14 cellular contexts compared by ENCODE assay signal in the genomic region with DNA sequence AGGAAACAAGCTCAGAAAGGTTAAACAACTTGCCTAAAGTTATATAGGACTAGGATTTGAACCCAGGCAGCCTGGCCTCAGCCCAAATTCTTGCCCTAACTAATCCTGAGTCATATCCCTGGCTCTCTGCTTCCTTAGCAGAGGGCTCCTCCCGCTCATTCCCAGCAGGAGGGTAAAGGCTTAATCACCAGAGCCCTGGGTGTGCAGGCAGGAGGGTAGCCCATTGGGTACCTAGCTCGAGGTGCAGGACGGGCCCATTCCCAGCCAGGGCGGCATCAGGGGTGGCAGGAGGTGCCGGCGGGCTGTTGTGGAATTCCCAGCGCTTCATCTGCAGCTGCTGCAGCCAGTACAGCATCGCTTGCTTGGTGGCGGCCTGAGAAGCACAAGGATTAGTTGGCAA. TPM values are rescaled to one million over a fixed set of nuclear protein-coding genes. Genes with fewer than 3 reads are reported as not detected.
DNase-seq lines count a peak whose midpoint lies in the region; ATAC-seq, FAIRE-seq and TF ChIP-seq lines count a peak whose summit lies in the region.
"Had no signal": no experiment of that assay in that cellular context is flagged by ENCODE, and none has a peak within 500 bp of the region (broad histone marks: within the 10 kb centered on the region; RNA-seq: fewer than 3 reads in every experiment).

No MANE protein-coding gene starts in this region.

- no peak overlapping the region for H3K56ac ChIP-seq in H9 (ENCODE audit: insufficient read length, low read depth, low read length)

- H4K91ac ChIP-seq in H9 (ENCODE audit: insufficient read length, low read depth, low read length), result no peak overlapping the region

- H3K36me3 ChIP-seq in esophagus (ENCODE audit: control insufficient read depth in 2 of 2, insufficient read depth in 2 of 2, low read length in 1 of 2), result peaks cover 0 to 9% of the 10 kb centered on the region in 2 donors
- H3K36me3 ChIP-seq: ascending aorta had no signal

- H3K27me3 Mint-ChIP-seq in H9 (ENCODE audit: low read depth), result peaks cover 4% of the 10 kb centered on the region

- H3K79me2 ChIP-seq in H9 (ENCODE audit: insufficient read depth, low read length), result peaks cover 2% of the 10 kb centered on the region; the same call in 1 of the 2 replicates

- no peak overlapping the region for H2BK20ac ChIP-seq in H9 (ENCODE audit: low read depth, low read length, poor library complexity, severe bottlenecking)

- no peak overlapping the region for H3K4me2 ChIP-seq in H9 (ENCODE audit: insufficient read depth, insufficient read length, low read length)
- H3K4me2 ChIP-seq: smooth muscle cell had no signal

- H3K4me1 Mint-ChIP-seq in H9, result peaks cover 27 to 33% of the 10 kb centered on the region in 2 experiments

- H3K27me3 ChIP-seq in esophagus (ENCODE audit: control insufficient read depth in 1 of 2, insufficient read depth in 2 of 2, low read length in 2 of 2) (no peaks in the 10 kb centered on the region), H9 (ENCODE audit: insufficient read depth, low read length) (no peaks in the 10 kb centered on the region)
- H3K27me3 ChIP-seq: ascending aorta had no signal

- H3K23me2 ChIP-seq in H9 (ENCODE audit: insufficient read length, low read depth, low read length, poor library complexity, severe bottlenecking), result peaks cover 4% of the 10 kb centered on the region

- H3K4me3 Mint-ChIP-seq in H9, result no peak overlapping the region
- H3K4me3 Mint-ChIP-seq: T-helper 1 cell treated with Interleukin-12 subunit alpha and Interleukin-12 subunit beta and Interleukin-4 antibody, amounts not matched to agents 30 μg/mL and 1 μg/mL, for 36 hours had no signal

- no peak overlapping the region for H3K4ac ChIP-seq in H9 (ENCODE audit: low read depth, low read length)

- WGBS in esophagus, 2 donors, result 59 to 71% methylated on average over 9 of the region's 9 CpGs
- WGBS in H9 (ENCODE audit: extremely low coverage, insufficient read length, low lambda C conversion rate), result no CpG with 5 or more reads among the region's 9 CpGs

- H2AK5ac ChIP-seq in H9 (ENCODE audit: insufficient read length, low read length), result no peak overlapping the region

- no peak overlapping the region for H3K14ac ChIP-seq in H9 (ENCODE audit: insufficient read depth, low read length)

- no peak overlapping the region for H3K4me3 ChIP-seq in esophagus (ENCODE audit: low read depth in 1 of 2, low read length in 2 of 2)
- H3K4me3 ChIP-seq: ascending aorta, mucosa of descending colon, smooth muscle cell had no signal

- no peak overlapping the region for H3K18ac ChIP-seq in H9 (ENCODE audit: insufficient read length, low read depth, low read length)

- no peak overlapping the region for H3K23ac ChIP-seq in H9 (ENCODE audit: insufficient read length, low read depth, low read length)

- H4K5ac ChIP-seq in H9 (ENCODE audit: insufficient read length, low read depth, low read length), result no peak overlapping the region

- H3K4me1 ChIP-seq in esophagus (ENCODE audit: control insufficient read depth in 2 of 2, insufficient read depth in 2 of 2, low read length in 1 of 2) (peaks cover 6 to 41% of the 10 kb centered on the region in 2 donors), H9 (ENCODE audit: insufficient read depth, low read length) (peaks cover 3% of the 10 kb centered on the region)

- H3K79me1 ChIP-seq in H9 (ENCODE audit: insufficient read depth, low read depth, low read length, poor library complexity, severe bottlenecking), result no peaks in the 10 kb centered on the region

- H3K9ac ChIP-seq in H9 (ENCODE audit: extremely low read depth, insufficient read length, low read length), result no peak overlapping the region

- ATAC-seq in HG02981 (IDR thresholded peaks at IDR 0.05; ENCODE audit: unreplicated experiment) (no peak), HG03469 (IDR thresholded peaks at IDR 0.05; ENCODE audit: unreplicated experiment) (no peak)
- ATAC-seq: mucosa of descending colon had no signal

- no peak overlapping the region for H2BK120ac ChIP-seq in H9 (ENCODE audit: low read depth, low read length, poor library complexity, severe bottlenecking)

- H2BK5ac ChIP-seq in H9 (ENCODE audit: insufficient read length, low read length), result no peak overlapping the region

- no peak overlapping the region for H2BK15ac ChIP-seq in H9 (ENCODE audit: low read depth, low read length)

- peaks cover 3% of the 10 kb centered on the region for H4K20me1 ChIP-seq in H9 (ENCODE audit: control insufficient read depth, insufficient read depth, insufficient read length)

- no peaks in the 10 kb centered on the region for H3K9me3 Mint-ChIP-seq in H9
- H3K9me3 Mint-ChIP-seq: T-helper 1 cell treated with Interleukin-12 subunit alpha and Interleukin-12 subunit beta and Interleukin-4 antibody, amounts not matched to agents 30 μg/mL and 1 μg/mL, for 36 hours had no signal

- H3K9me3 ChIP-seq in esophagus (ENCODE audit: control insufficient read depth in 2 of 2, insufficient read depth in 1 of 2, low read depth in 1 of 2, low read length in 1 of 2), result no peaks in the 10 kb centered on the region
- no peaks in the 10 kb centered on the region for H3K9me3 ChIP-seq in H9 (ENCODE audit: control insufficient read depth, low read depth, low read length)
- H3K9me3 ChIP-seq: ascending aorta, mucosa of descending colon had no signal

- no peak overlapping the region for H3T11ph ChIP-seq in H9 (ENCODE audit: low read length)

- TF ChIP-seq CTCF in H9 (conservative IDR thresholded peaks at IDR 0.05), result no peak

- no peak overlapping the region for H4K8ac ChIP-seq in H9 (replicated peaks; ENCODE audit: insufficient read length, low read depth, low read length)

- no peak overlapping the region for H2AFZ ChIP-seq in H9 (ENCODE audit: low read length)

- H3K27ac Mint-ChIP-seq in H9, result no peak overlapping the region

- no peak overlapping the region for H2BK12ac ChIP-seq in H9 (ENCODE audit: insufficient read length, low read depth, low read length)

- peak; percentile 89 for FAIRE-seq in RCC 7860 (lab: Jason Lieb, UNC)

- peaks cover 0 to 8% (median 0%) of the 10 kb centered on the region in 3 experiments; a peak in 3 of 7 replicates for H3K36me3 Mint-ChIP-seq in H9 (ENCODE audit: insufficient read depth in 1 of 3, low read depth in 3 of 3)

- peak overlapping the region; percentile 11 to 51 for H3K27ac ChIP-seq in esophagus (ENCODE audit: low read depth in 2 of 2, low read length in 1 of 2)
- H3K27ac ChIP-seq in H9 (ENCODE audit: insufficient read length, low read depth, low read length), result no peak overlapping the region
- H3K27ac ChIP-seq: ascending aorta had no signal

- DNase-seq in ELR (ENCODE audit: low read depth), result peak; percentile 95
- peak; percentile 96 for DNase-seq in RCC 7860 (ENCODE audit: low spot score)
- peak; percentile 88 for DNase-seq in renal cortical epithelial cell (ENCODE audit: low read depth)
- no peak for DNase-seq in NCI-H1436 (lab: John Stamatoyannopoulos, UW)
- DNase-seq in H9, result no peak
- DNase-seq: DMS53; mucosa of descending colon; stimulated activated CD8-positive, alpha-beta memory T cell treated with anti-CD3 and anti-CD28 coated beads, Interleukin-4, amount 100 ng/mL, for 48 hours had no signal

RNA-seq across cellular contexts. Expression of a gene that starts 3.9 kb away (rescaled TPM):
- 10 to 100 TPM; 16.2 to 33.9 TPM for polyA plus RNA-seq in esophagus
- total RNA-seq in renal cortical epithelial cell, result 32.3 and 111 TPM in 2 replicates
- 2.3 and 2.9 TPM in 2 replicates for total RNA-seq in H9 (2021)

RNA-seq across cellular contexts. Expression of a gene that starts 59.1 kb away (rescaled TPM):
- polyA plus RNA-seq in esophagus, result 1 to 10 TPM; 7.1 to 9.0 TPM
- total RNA-seq in renal cortical epithelial cell, result 4.9 and 5.5 TPM in 2 replicates
- 15.5 and 15.8 TPM in 2 replicates for total RNA-seq in H9 (2021)

Comparison
In these comparisons a context has a peak if more than half of its experiments do, and no peak if none do; other contexts are left out.
1. DNase-seq: peak in ELR (single experiment), RCC 7860 (single experiment) and renal cortical epithelial cell (single experiment); none in NCI-H1436 (single experiment) and H9 (single experiment).